ENCODE assay signal across 9 cellular contexts in genomic region chr17:15340966-15341365, GRCh38. TPM values are rescaled to one million over a fixed set of nuclear protein-coding genes. Genes with fewer than 3 reads are reported as not detected.
DNase-seq lines count a peak whose midpoint lies in the region; ATAC-seq, FAIRE-seq and TF ChIP-seq lines count a peak whose summit lies in the region.
"Had no signal": no experiment of that assay in that cellular context is flagged by ENCODE, and none has a peak within 500 bp of the region (broad histone marks: within the 10 kb centered on the region; RNA-seq: fewer than 3 reads in every experiment).

No MANE protein-coding gene starts in this region.

- WGBS in right lobe of liver (ENCODE audit: insufficient coverage, low coverage, low lambda C conversion rate, missing lambda C conversion rate) = 12% methylated on average over 19 of the region's 19 CpGs
- WGBS in HepG2 (ENCODE audit: low lambda C conversion rate) = 47% methylated on average over 19 of the region's 19 CpGs

- no peak overlapping the region for H3K27ac Mint-ChIP-seq in naive thymus-derived CD4-positive, alpha-beta T cell

- H3K36me3 ChIP-seq in right lobe of liver = no peaks in the 10 kb centered on the region
- H3K36me3 ChIP-seq in HepG2 (replicated peaks in 1 of 2; ENCODE audit: control insufficient read depth in 1 of 2, insufficient read depth in 2 of 2, low read length in 2 of 2) = no peaks in the 10 kb centered on the region
- no peaks in the 10 kb centered on the region for H3K36me3 ChIP-seq in endothelial cell of umbilical vein (ENCODE audit: control insufficient read depth in 2 of 2, extremely low read depth in 1 of 2, insufficient read depth in 2 of 2, low read length in 2 of 2)
- H3K36me3 ChIP-seq in naive thymus-derived CD4-positive, alpha-beta T cell (ENCODE audit: control insufficient read depth in 2 of 3, insufficient read depth in 3 of 3, low read length in 3 of 3) = no peaks in the 10 kb centered on the region
- H3K36me3 ChIP-seq in effector memory CD4-positive, alpha-beta T cell (ENCODE audit: control insufficient read depth, insufficient read depth, low read length) = no peaks in the 10 kb centered on the region

- no peak for TF ChIP-seq CTCF in right lobe of liver (IDR thresholded peaks at IDR 0.05)
- no peak for TF ChIP-seq CTCF in HepG2 (CRISPR knock-in tag; IDR thresholded peaks at IDR 0.05)
- no peak for TF ChIP-seq CTCF in endothelial cell of umbilical vein (IDR thresholded peaks at IDR 0.05; ENCODE audit: extremely low read depth in 1 of 2, insufficient read depth in 1 of 2, low read depth in 1 of 2, low read length in 2 of 2)

- FAIRE-seq in HepG2 (lab: Jason Lieb, UNC) (no peak), endothelial cell of umbilical vein (lab: Jason Lieb, UNC) (no peak)

- no peak overlapping the region for H3K4me2 ChIP-seq in HepG2 (ENCODE audit: low read depth, low read length)
- peak overlapping the region; percentile 55 for H3K4me2 ChIP-seq in endothelial cell of umbilical vein (ENCODE audit: insufficient read depth, low read length)

- H3K27ac ChIP-seq in right lobe of liver (no peak overlapping the region), HepG2 (ENCODE audit: extremely low read length, insufficient read depth, low read length) (no peak overlapping the region), endothelial cell of umbilical vein (ENCODE audit: insufficient read depth, low read depth, low read length) (no peak overlapping the region)
- no peak overlapping the region for H3K27ac ChIP-seq in naive thymus-derived CD4-positive, alpha-beta T cell (ENCODE audit: low read depth, low read length)
- no peak overlapping the region for H3K27ac ChIP-seq in effector memory CD4-positive, alpha-beta T cell (ENCODE audit: insufficient read depth, low read length, poor library complexity, severe bottlenecking)

- POLR2A ChIA-PET in HepG2 (lab: Yijun Ruan, JAX) (no interaction called here), endothelial cell of umbilical vein (lab: Charles Lee) (no interaction called here)
- POLR2A ChIA-PET in naive thymus-derived CD4-positive, alpha-beta T cell (lab: Charles Lee) = no interaction called here

- no peak for TF ChIP-seq EP300 in HepG2 (IDR thresholded peaks at IDR 0.05; ENCODE audit: low read depth in 2 of 2, low read length in 2 of 2)
- no peak for TF ChIP-seq EP300 in HepG2 (CRISPR knock-in tag; IDR thresholded peaks at IDR 0.05; ENCODE audit: borderline replicate concordance)

- peaks cover 0 to 12% (median 5%) of the 10 kb centered on the region in 5 donors for H3K36me3 Mint-ChIP-seq in naive thymus-derived CD4-positive, alpha-beta T cell

- TF ChIP-seq POLR2A in right lobe of liver (IDR thresholded peaks at IDR 0.05) (no peak), HepG2 (IDR thresholded peaks at IDR 0.05; ENCODE audit: insufficient read depth in 1 of 2, low read depth in 2 of 2, low read length in 2 of 2) (no peak), endothelial cell of umbilical vein (IDR thresholded peaks at IDR 0.05; ENCODE audit: low read depth, low read length) (no peak)

- intact Hi-C loops in right lobe of liver (cut with DNase I) = no loop called here
- intact Hi-C loops in HepG2 (cut with micrococcal nuclease; ENCODE audit: unreplicated experiment) = no loop called here
- intact Hi-C loops in endothelial cell of umbilical vein (cut with micrococcal nuclease) = no loop called here
- intact Hi-C loops in naive thymus-derived CD4-positive, alpha-beta T cell (cut with micrococcal nuclease) = no loop called here

- peaks cover 0 to 5% of the 10 kb centered on the region in 2 donors for H3K27me3 ChIP-seq in right lobe of liver
- peaks cover 0 to 31% of the 10 kb centered on the region in 2 experiments; a peak in 3 of 5 replicates for H3K27me3 ChIP-seq in HepG2 (ENCODE audit: control insufficient read depth in 1 of 2, insufficient read depth in 2 of 2, low read length in 2 of 2)
- peaks cover 29 to 43% of the 10 kb centered on the region in 2 experiments for H3K27me3 ChIP-seq in endothelial cell of umbilical vein (ENCODE audit: control insufficient read depth in 2 of 2, insufficient read depth in 2 of 2, low read length in 2 of 2)
- peaks cover 0 to 16% of the 10 kb centered on the region in 2 donors for H3K27me3 ChIP-seq in naive thymus-derived CD4-positive, alpha-beta T cell (ENCODE audit: control insufficient read depth in 2 of 2, insufficient read depth in 2 of 2, low read length in 2 of 2)
- peaks cover 11% of the 10 kb centered on the region for H3K27me3 ChIP-seq in effector memory CD4-positive, alpha-beta T cell (replicated peaks; ENCODE audit: control insufficient read depth, insufficient read depth, low read length, poor library complexity, severe bottlenecking)

- H3K9me3 ChIP-seq in right lobe of liver = no peaks in the 10 kb centered on the region
- H3K9me3 ChIP-seq in HepG2 (ENCODE audit: low read length) = no peaks in the 10 kb centered on the region
- H3K9me3 ChIP-seq in endothelial cell of umbilical vein (replicated peaks; ENCODE audit: control insufficient read depth, insufficient read depth, low read length) = no peaks in the 10 kb centered on the region
- no peaks in the 10 kb centered on the region for H3K9me3 ChIP-seq in naive thymus-derived CD4-positive, alpha-beta T cell (ENCODE audit: control insufficient read depth in 2 of 3, low read length in 3 of 3)
- no peaks in the 10 kb centered on the region for H3K9me3 ChIP-seq in effector memory CD4-positive, alpha-beta T cell (ENCODE audit: control insufficient read depth, low read length)

- CTCF ChIA-PET in HepG2 (lab: Yijun Ruan, JAX; ENCODE audit: low intra/inter-chr PET ratio, low total read pairs) (no interaction called here), endothelial cell of umbilical vein (lab: Charles Lee) (interaction anchor here (1.1 to 1.8 kb wide), 3 partner anchors 9 to 162 kb away, joined by 3 to 7 read pairs (median 3); no protein-coding TSS in a partner anchor)
- CTCF ChIA-PET in naive thymus-derived CD4-positive, alpha-beta T cell (lab: Charles Lee) = no interaction called here

- dilution Hi-C loops in endothelial cell of umbilical vein (cut with MboI; ENCODE audit: extremely low pct_ligation_motif_present, low sequenced_read_pairs) = no loop called here

- BruUV-seq in HepG2 (replicated peaks; lab: Mats Ljungman, UMichigan) (no TSS peak), endothelial cell of umbilical vein (replicated peaks; lab: Mats Ljungman, UMichigan) (no TSS peak)

- no peaks in the 10 kb centered on the region for H3K9me1 ChIP-seq in endothelial cell of umbilical vein (replicated peaks; ENCODE audit: control insufficient read depth, extremely low read depth, insufficient read depth, low read length)

- peaks cover 0 to 18% (median 8%) of the 10 kb centered on the region in 11 donors for H3K9me3 Mint-ChIP-seq in naive thymus-derived CD4-positive, alpha-beta T cell

- H2AFZ ChIP-seq in HepG2 (ENCODE audit: low read length) = no peak overlapping the region
- peak overlapping the region; percentile 35 for H2AFZ ChIP-seq in endothelial cell of umbilical vein (ENCODE audit: low read depth, low read length)

- peak overlapping the region; percentile 28 to 44 (median 29) for H3K4me3 ChIP-seq in right lobe of liver
- H3K4me3 ChIP-seq in HepG2 (replicated peaks in 1 of 3; ENCODE audit: insufficient read depth in 1 of 3, low read depth in 2 of 3, low read length in 3 of 3) = no peak overlapping the region
- H3K4me3 ChIP-seq in endothelial cell of umbilical vein (replicated peaks in 1 of 3; ENCODE audit: insufficient read depth in 1 of 3, low read depth in 1 of 3, low read length in 3 of 3) = peak overlapping the region in 2 of 3 experiments; percentile 5 to 32
- H3K4me3 ChIP-seq in naive thymus-derived CD4-positive, alpha-beta T cell (ENCODE audit: low read length) = no peak overlapping the region
- no peak overlapping the region for H3K4me3 ChIP-seq in effector memory CD4-positive, alpha-beta T cell (ENCODE audit: insufficient read depth, low read depth, low read length, poor library complexity, severe bottlenecking)

- peaks cover 5 to 13% (median 12%) of the 10 kb centered on the region in 7 donors for H3K4me1 Mint-ChIP-seq in naive thymus-derived CD4-positive, alpha-beta T cell

- H3K27me3 Mint-ChIP-seq in naive thymus-derived CD4-positive, alpha-beta T cell = peaks cover 66 to 82% (median 71%) of the 10 kb centered on the region in 5 donors

- no peak for DNase-seq in right lobe of liver
- no peak for DNase-seq in HepG2 (ENCODE audit: low spot score)
- DNase-seq in endothelial cell of umbilical vein (ENCODE audit: low read depth, low spot score) = no peak
- DNase-seq in naive thymus-derived CD4-positive, alpha-beta T cell = no peak
- DNase-seq in effector memory CD4-positive, alpha-beta T cell = no peak
- DNase-seq in KG1 (lab: John Stamatoyannopoulos, UW) = no peak
- DNase-seq in activated CD8-positive, alpha-beta memory T cell treated with anti-CD3 and anti-CD28 coated beads for 24 hours = no peak

- ATAC-seq in right lobe of liver (no peak), HepG2 (no peak), HG03196 (IDR thresholded peaks at IDR 0.05; ENCODE audit: unreplicated experiment) (no peak)
- no peak for ATAC-seq in naive thymus-derived CD4-positive, alpha-beta T cell

- H3K4me3 Mint-ChIP-seq in naive thymus-derived CD4-positive, alpha-beta T cell = peak overlapping the region; percentile 23 to 83 (median 58)

- H3K9ac ChIP-seq in HepG2 (ENCODE audit: insufficient read depth, low read depth, low read length) (no peak overlapping the region), endothelial cell of umbilical vein (replicated peaks; ENCODE audit: extremely low read depth, insufficient read depth, low read length) (no peak overlapping the region)

- in situ Hi-C loops in HepG2 (cut with HindIII; ENCODE audit: extremely low pct_ligation_motif_present, low pct_unique_long_range_greater_than_20kb) = loop anchor here (10.0 kb wide), 2 partner anchors 56 to 64 kb away; no protein-coding TSS in a partner anchor

- H4K20me1 ChIP-seq in HepG2 (ENCODE audit: insufficient read depth, low read length) = no peaks in the 10 kb centered on the region
- no peaks in the 10 kb centered on the region for H4K20me1 ChIP-seq in endothelial cell of umbilical vein (replicated peaks; ENCODE audit: control insufficient read depth, extremely low read depth, insufficient read depth, low read length)

- H3K4me1 ChIP-seq in right lobe of liver (peaks cover 0 to 9% (median 0%) of the 10 kb centered on the region in 4 donors), HepG2 (ENCODE audit: insufficient read depth, low read length) (peaks cover 6% of the 10 kb centered on the region), endothelial cell of umbilical vein (ENCODE audit: control insufficient read depth, extremely low read depth, insufficient read depth, low read length) (no peaks in the 10 kb centered on the region)
- H3K4me1 ChIP-seq in naive thymus-derived CD4-positive, alpha-beta T cell (ENCODE audit: control insufficient read depth in 2 of 2, insufficient read depth in 2 of 2, low read length in 2 of 2) = no peaks in the 10 kb centered on the region
- peaks cover 5% of the 10 kb centered on the region for H3K4me1 ChIP-seq in effector memory CD4-positive, alpha-beta T cell (ENCODE audit: control insufficient read depth, insufficient read depth, low read length, poor library complexity, severe bottlenecking)

- H3K79me2 ChIP-seq in HepG2 (ENCODE audit: insufficient read depth, low read length) (no peaks in the 10 kb centered on the region), endothelial cell of umbilical vein (ENCODE audit: control insufficient read depth, insufficient read depth, low read length) (no peaks in the 10 kb centered on the region)

- TF ChIP-seq RAD21 in HepG2 (CRISPR knock-in tag; IDR thresholded peaks at IDR 0.05) = no peak

RNA-seq across cellular contexts. Expression of gene TEKT3, which starts 0.4 kb away (rescaled TPM):
- not detected for total RNA-seq in right lobe of liver
- 0.58 TPM in 1 of 2 replicates, not detected in the other for total RNA-seq in HepG2 (2016; rRNA removed; fragmentation: Illumina TruSeq; extraction: Trizol)
- total RNA-seq in HepG2 (2016; cell fraction: cytosol; rRNA removed; fragmentation: Illumina TruSeq; extraction: Trizol; ENCODE audit: low read depth) = 0.30 and 0.79 TPM in 2 replicates
- 0.50 TPM in 1 of 2 replicates, not detected in the other for total RNA-seq in HepG2 (2016; cell fraction: insoluble cytoplasmic fraction; rRNA removed; fragmentation: Illumina TruSeq; extraction: Trizol)
- total RNA-seq in HepG2 (2016; cell fraction: membrane; rRNA removed; fragmentation: Illumina TruSeq; extraction: Trizol) = 0.21 and 0.34 TPM in 2 replicates
- total RNA-seq in HepG2 (2016; cell fraction: nucleus; rRNA removed; fragmentation: Illumina TruSeq; extraction: Trizol) = 1.2 and 2.2 TPM in 2 replicates
- 0.82 and 3.4 TPM in 2 replicates for polyA plus RNA-seq in HepG2 (2011; rRNA removed)
- 1.0 and 1.1 TPM in 2 replicates for polyA plus RNA-seq in HepG2 (2011; cell fraction: cytosol; rRNA removed)
- polyA plus RNA-seq in HepG2 (2011; cell fraction: nucleus; rRNA removed) = 19.4 and 19.7 TPM in 2 replicates
- polyA plus RNA-seq in HepG2 (2012) = 1.0 and 1.6 TPM in 2 replicates
- 0.36 TPM in 1 of 2 replicates, not detected in the other for polyA plus RNA-seq in HepG2 (2016; cell fraction: cytosol; fragmentation: Illumina TruSeq; extraction: Trizol; ENCODE audit: low read depth)
- not detected in 2 replicates for polyA plus RNA-seq in HepG2 (2016; cell fraction: insoluble cytoplasmic fraction; fragmentation: Illumina TruSeq; extraction: Trizol; ENCODE audit: low read depth)
- polyA plus RNA-seq in HepG2 (2016; cell fraction: membrane; fragmentation: Illumina TruSeq; extraction: Trizol; ENCODE audit: low read depth) = not detected in 2 replicates
- 3.1 and 3.9 TPM in 2 replicates for polyA plus RNA-seq in HepG2 (2016; cell fraction: nucleus; fragmentation: Illumina TruSeq; extraction: Trizol; ENCODE audit: insufficient read depth, low read depth)
- 0.42 and 1.4 TPM in 2 replicates for polyA minus RNA-seq in HepG2 (2011; rRNA and poly(A)+ RNA removed; ENCODE audit: low replicate concordance)
- polyA minus RNA-seq in HepG2 (2011; cell fraction: cytosol; rRNA and poly(A)+ RNA removed) = not detected in 2 replicates
- polyA minus RNA-seq in HepG2 (2011; cell fraction: nucleus; rRNA and poly(A)+ RNA removed) = 2.2 TPM in 2 replicates
- total RNA-seq in endothelial cell of umbilical vein = not detected in 2 replicates
- polyA plus RNA-seq in endothelial cell of umbilical vein = 0.28 and 0.75 TPM in 2 replicates
- not detected in 2 replicates for polyA plus RNA-seq in endothelial cell of umbilical vein (2011; cell fraction: cytosol; rRNA removed)
- polyA plus RNA-seq in endothelial cell of umbilical vein (2011; cell fraction: nucleus; rRNA removed) = 0.80 and 1.6 TPM in 2 replicates
- not detected in 2 replicates for polyA plus RNA-seq in endothelial cell of umbilical vein (2012)
- polyA minus RNA-seq in endothelial cell of umbilical vein = 0.53 TPM in 1 of 2 replicates, not detected in the other
- not detected for polyA minus RNA-seq in endothelial cell of umbilical vein (2011; cell fraction: cytosol; rRNA and poly(A)+ RNA removed)
- polyA minus RNA-seq in endothelial cell of umbilical vein (2011; cell fraction: nucleus; rRNA and poly(A)+ RNA removed) = 0.96 TPM in 1 of 2 replicates, not detected in the other
- total RNA-seq in naive thymus-derived CD4-positive, alpha-beta T cell = under 1 TPM in 3 of 5 experiments, not detected in 2; 0.37 to 0.57 (median 0.49) TPM
- polyA plus RNA-seq in naive thymus-derived CD4-positive, alpha-beta T cell = not detected
- total RNA-seq: Daoy had no signal

Comparison
In these comparisons a context has a peak if more than half of its experiments do, and no peak if none do; other contexts are left out.
1. H3K4me3 ChIP-seq: peak in right lobe of liver (3 of 3) and endothelial cell of umbilical vein (2 of 3); none in HepG2 (0 of 3), naive thymus-derived CD4-positive, alpha-beta T cell (single experiment) and effector memory CD4-positive, alpha-beta T cell (single experiment).